In the genomic region with DNA sequence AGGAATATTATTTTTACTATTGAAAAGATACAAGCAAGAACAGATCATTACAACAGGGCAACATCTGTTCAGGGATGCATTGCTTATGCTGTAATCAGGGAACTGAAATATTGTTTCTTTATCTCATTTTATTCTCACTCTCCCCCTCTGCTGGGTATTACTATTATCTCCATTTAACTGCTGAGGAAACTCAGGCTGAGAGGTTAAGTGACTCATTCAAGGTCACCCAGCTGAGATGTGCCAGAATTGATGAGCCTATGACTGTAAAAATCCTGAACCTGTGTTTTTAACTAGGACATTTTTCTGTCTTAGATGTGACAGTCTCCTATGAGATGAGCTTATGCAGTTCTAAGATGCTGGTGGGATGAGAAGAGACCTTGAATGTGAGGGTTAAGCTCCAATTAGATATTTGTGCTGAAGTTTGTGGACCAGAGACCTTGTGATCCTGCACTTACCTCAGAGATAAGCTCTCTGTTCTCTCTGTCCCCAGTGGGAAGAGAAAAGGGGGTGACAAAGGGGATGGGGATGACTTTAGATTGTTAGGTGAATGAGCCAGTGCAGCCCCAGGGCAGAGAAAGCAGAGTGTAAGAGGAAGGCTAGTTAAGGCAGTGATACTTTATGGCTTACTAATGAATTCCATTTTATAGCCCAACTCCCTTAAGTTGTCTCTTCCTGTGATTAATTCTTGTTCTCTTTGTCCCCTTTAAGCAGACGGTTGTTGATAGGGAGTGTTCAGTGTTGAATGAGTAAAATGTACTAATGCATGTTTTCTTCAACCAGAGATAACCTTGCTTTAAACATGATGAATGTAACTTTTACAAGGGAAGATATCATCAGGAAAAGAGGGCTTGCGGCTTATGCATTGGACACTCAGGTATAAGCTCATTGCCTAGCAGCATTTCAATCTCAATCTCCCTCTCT, we compare ENCODE assay signal across 11 cellular contexts.
A peak's percentile ranks its signal among the peaks of the same experiment; 100 is the strongest.
DNase-seq lines count a peak whose midpoint lies in the region; ATAC-seq and TF ChIP-seq lines count a peak whose summit lies in the region.
"Had no signal": no experiment of that assay in that cellular context is flagged by ENCODE, and none has a peak within 500 bp of the region (broad histone marks: within the 10 kb centered on the region; RNA-seq: fewer than 3 reads in every experiment).

No MANE protein-coding gene starts in this region.

- no peak overlapping the region for H3K4me3 Mint-ChIP-seq in chondrocyte (ENCODE audit: unreplicated experiment)
- H3K4me3 Mint-ChIP-seq: neural progenitor cell had no signal

- peak; percentile 14 for TF ChIP-seq CTCF in chondrocyte (IDR thresholded peaks at IDR 0.05)

- H3K27me3 Mint-ChIP-seq in chondrocyte (ENCODE audit: low read depth): peaks cover 21% of the 10 kb centered on the region

- H3K27ac Mint-ChIP-seq in chondrocyte (ENCODE audit: unreplicated experiment): no peak overlapping the region
- H3K27ac Mint-ChIP-seq: neural progenitor cell had no signal

- H3K36me3 Mint-ChIP-seq in chondrocyte (ENCODE audit: low read depth): no peaks in the 10 kb centered on the region
- H3K36me3 Mint-ChIP-seq: neural progenitor cell had no signal

- peaks cover 2% of the 10 kb centered on the region for H3K9me3 Mint-ChIP-seq in chondrocyte (ENCODE audit: low read depth)
- H3K9me3 Mint-ChIP-seq: neural progenitor cell had no signal

- DNase-seq in DMS153 treated with DMSO at 0.1 percent for 48 hours (lab: John Stamatoyannopoulos, UW; ENCODE audit: unreplicated experiment): peak; percentile 18
- DNase-seq in NCI-H82 (lab: John Stamatoyannopoulos, UW): peak; percentile 81
- no peak for DNase-seq in chondrocyte (ENCODE audit: low spot score)
- peak; percentile 28 for DNase-seq in non-pigmented ciliary epithelial cell (ENCODE audit: low read depth)
- DNase-seq: NCI-H1105 treated with DMSO at 0.1 percent for 48 hours, upper lobe of left lung had no signal

- no peaks in the 10 kb centered on the region for H3K4me1 Mint-ChIP-seq in chondrocyte (ENCODE audit: low read depth)

- ATAC-seq in GM18868 (IDR thresholded peaks at IDR 0.05; ENCODE audit: unreplicated experiment): no peak
- no peak for ATAC-seq in HG03097 (IDR thresholded peaks at IDR 0.05; ENCODE audit: low FRiP score, unreplicated experiment)
- no peak for ATAC-seq in HG02571 (IDR thresholded peaks at IDR 0.05; ENCODE audit: unreplicated experiment)
- ATAC-seq in GM21737 (IDR thresholded peaks at IDR 0.05; ENCODE audit: unreplicated experiment): no peak
